In the genomic region with DNA sequence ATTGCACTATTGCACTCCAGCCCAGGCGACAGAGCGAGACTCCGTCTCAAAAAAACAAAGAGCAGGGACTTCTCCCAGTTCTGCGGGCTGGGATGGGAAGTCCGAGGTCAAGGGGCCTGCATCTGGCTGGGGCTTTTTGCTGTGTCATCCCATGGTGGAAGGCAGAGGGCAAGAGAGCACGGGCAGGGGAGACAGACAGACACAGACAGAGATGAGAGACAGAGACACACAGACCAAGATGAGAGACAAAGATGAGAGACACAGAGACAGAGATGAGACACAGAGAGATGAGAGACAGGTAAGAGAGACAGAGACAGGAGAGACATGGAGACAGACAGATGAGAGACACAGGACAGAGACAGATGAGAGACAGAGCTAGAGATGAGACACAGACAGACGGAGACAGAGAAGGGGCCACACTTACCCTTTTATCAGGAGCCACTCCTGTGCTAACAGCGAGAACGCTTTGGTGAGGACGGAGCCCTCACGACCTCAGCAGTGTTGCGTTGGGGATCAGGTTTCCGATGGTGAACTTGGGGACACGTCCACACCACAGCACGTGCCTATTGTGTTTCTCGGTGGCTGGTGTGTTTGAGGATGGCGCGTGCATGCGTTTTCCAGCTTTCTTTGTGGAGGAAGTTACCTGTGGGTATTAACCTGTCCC, we compare ENCODE assay signal across 10 cellular contexts. TPM values are rescaled to one million over a fixed set of nuclear protein-coding genes. Genes with fewer than 3 reads are reported as not detected.
DNase-seq lines count a peak whose midpoint lies in the region; ATAC-seq and TF ChIP-seq lines count a peak whose summit lies in the region.
"Had no signal": no experiment of that assay in that cellular context is flagged by ENCODE, and none has a peak within 500 bp of the region (broad histone marks: within the 10 kb centered on the region; RNA-seq: fewer than 3 reads in every experiment).

No MANE protein-coding gene starts in this region.

- H3K36me3 ChIP-seq in RWPE2 (ENCODE audit: low read depth) (peaks cover 81% of the 10 kb centered on the region), heart right ventricle (peaks cover 8 to 93% (median 31%) of the 10 kb centered on the region in 9 donors), gastrocnemius medialis (peaks cover 0 to 44% of the 10 kb centered on the region in 2 donors), BE2C (peaks cover 47% of the 10 kb centered on the region)

- H3K9me3 ChIP-seq in RWPE2 (ENCODE audit: severe bottlenecking) (no peaks in the 10 kb centered on the region), heart right ventricle (no peaks in the 10 kb centered on the region), gastrocnemius medialis (no peaks in the 10 kb centered on the region), BE2C (no peaks in the 10 kb centered on the region)

- H3K4me1 ChIP-seq in RWPE2 (ENCODE audit: insufficient read depth, poor library complexity, severe bottlenecking) (peaks cover under 1% of the 10 kb centered on the region), heart right ventricle (peaks cover 13 to 66% (median 45%) of the 10 kb centered on the region in 9 donors), gastrocnemius medialis (peaks cover 24 to 27% of the 10 kb centered on the region in 2 donors), BE2C (no peaks in the 10 kb centered on the region)

- H3K27ac ChIP-seq in RWPE2 (ENCODE audit: poor library complexity, severe bottlenecking) (peak overlapping the region; percentile 2), heart right ventricle (peak overlapping the region; percentile 50 to 86 (median 79)), gastrocnemius medialis (peak overlapping the region; percentile 88 to 94 (median 92))

- H3K4me3 ChIP-seq in RWPE2 (ENCODE audit: severe bottlenecking) (no peak overlapping the region), heart right ventricle (peak overlapping the region; percentile 10 to 45 (median 34)), gastrocnemius medialis (peak overlapping the region; percentile 59 to 60 (median 60)), BE2C (ENCODE audit: low read depth, low read length) (no peak overlapping the region)

- in situ Hi-C loops in gastrocnemius medialis (cut with MboI; ENCODE audit: low sequenced_read_pairs in 4 of 4): no loop called here

- TF ChIP-seq CTCF in RWPE2 (IDR thresholded peaks at IDR 0.05; ENCODE audit: poor library complexity, severe bottlenecking) (no peak), heart right ventricle (IDR thresholded peaks at IDR 0.05) (no peak), gastrocnemius medialis (IDR thresholded peaks at IDR 0.05 in 4 of 5, conservative IDR thresholded peaks at IDR 0.05 in 1 of 5) (no peak), BE2C (IDR thresholded peaks at IDR 0.05; ENCODE audit: low read depth, low read length) (no peak)

- no peak for TF ChIP-seq POLR2A in gastrocnemius medialis (IDR thresholded peaks at IDR 0.05)

- ATAC-seq in RWPE2 (ENCODE audit: low read depth) (no peak), heart right ventricle (peak; percentile 1 to 53 (median 23)), gastrocnemius medialis (peak; percentile 62 to 64), HG03571 (IDR thresholded peaks at IDR 0.05; ENCODE audit: unreplicated experiment) (no peak), left colon (no peak), GM19023 (IDR thresholded peaks at IDR 0.05; ENCODE audit: unreplicated experiment) (no peak)

- H3K27me3 ChIP-seq in RWPE2 (ENCODE audit: insufficient read depth, poor library complexity, severe bottlenecking): no peaks in the 10 kb centered on the region
- H3K27me3 ChIP-seq in heart right ventricle: no peaks in the 10 kb centered on the region
- no peaks in the 10 kb centered on the region for H3K27me3 ChIP-seq in gastrocnemius medialis
- no peaks in the 10 kb centered on the region for H3K27me3 ChIP-seq in BE2C

- 44 to 52% methylated on average over 19 of the region's 19 CpGs for WGBS in heart right ventricle, 2 donors

- DNase-seq in GDM1 (lab: John Stamatoyannopoulos, UW): peak; percentile 28
- DNase-seq in RWPE2 (ENCODE audit: low spot score): no peak
- DNase-seq in heart right ventricle: peak in 1 of 2 donors; percentile 34
- peak; percentile 28 to 59 for DNase-seq in gastrocnemius medialis
- no peak for DNase-seq in BE2C
- DNase-seq in left colon: no peak
- DNase-seq: NCI-H524 had no signal

- intact Hi-C loops in heart right ventricle (cut with DNase I) (no loop called here), gastrocnemius medialis (cut with DNase I; ENCODE audit: low total_unique reads) (loop anchor here (2.0 to 5.0 kb wide), 2 partner anchors 28 to 46 kb away; a partner anchor contains a TSS), left colon (cut with DNase I, micrococcal nuclease) (no loop called here)

RNA-seq across cellular contexts. Expression of a gene that starts 8.9 kb away (rescaled TPM):
- total RNA-seq in heart right ventricle: 10 to 100 TPM; 15.2 to 21.5 (median 16.8) TPM
- polyA plus RNA-seq in heart right ventricle: 10 to 100 TPM in 1 of 2 donors, 1 to 10 TPM in 1; 4.7 to 11.5 TPM
- 1 to 10 TPM; 1.2 to 2.8 (median 1.7) TPM for total RNA-seq in gastrocnemius medialis
- polyA plus RNA-seq in BE2C (2012; ENCODE audit: insufficient read depth, insufficient read length, low read depth): 9.9 TPM
- 10 to 100 TPM; 59.3 to 60.8 TPM for total RNA-seq in left colon

RNA-seq across cellular contexts. Expression of a gene that starts 13.5 kb away (rescaled TPM):
- total RNA-seq in heart right ventricle (10 to 100 TPM; 31.6 to 47.1 (median 39.2) TPM), gastrocnemius medialis (10 to 100 TPM; 21.6 to 61.5 (median 39.4) TPM), left colon (10 to 100 TPM; 61.6 to 70.3 TPM)
- 10 to 100 TPM; 31.5 to 52.9 TPM for polyA plus RNA-seq in heart right ventricle
- 204 TPM for polyA plus RNA-seq in BE2C (2012; ENCODE audit: insufficient read depth, insufficient read length, low read depth)

RNA-seq across cellular contexts. Expression of a gene that starts 17.6 kb away (rescaled TPM):
- under 1 TPM in 3 of 10 donors, not detected in 7; 0.24 to 0.32 (median 0.32) TPM for total RNA-seq in heart right ventricle
- polyA plus RNA-seq in heart right ventricle: under 1 TPM in 1 of 2 donors, not detected in 1; 0.44 TPM
- not detected for total RNA-seq in gastrocnemius medialis
- not detected for polyA plus RNA-seq in BE2C (2012; ENCODE audit: insufficient read depth, insufficient read length, low read depth)
- not detected for total RNA-seq in left colon
- total RNA-seq: mucosa of gallbladder had no signal

RNA-seq across cellular contexts. Expression of a gene that starts 27.6 kb away (rescaled TPM):
- total RNA-seq in heart right ventricle: 100 to 1,000 TPM; 211 to 495 (median 330) TPM
- 100 to 1,000 TPM; 522 to 992 TPM for polyA plus RNA-seq in heart right ventricle
- total RNA-seq in gastrocnemius medialis: 100 to 1,000 TPM; 222 to 495 (median 363) TPM
- polyA plus RNA-seq in BE2C (2012; ENCODE audit: insufficient read depth, insufficient read length, low read depth): 604 TPM
- total RNA-seq in left colon: 100 to 1,000 TPM; 353 to 486 TPM

RNA-seq across cellular contexts. Expression of a gene that starts 33.4 kb away (rescaled TPM):
- total RNA-seq in heart right ventricle: 10 to 100 TPM in 7 of 10 donors, 1 to 10 TPM in 3; 2.6 to 20.8 (median 11.7) TPM
- 1 to 10 TPM; 2.0 to 5.4 TPM for polyA plus RNA-seq in heart right ventricle
- 1 to 10 TPM; 1.9 to 5.4 (median 3.4) TPM for total RNA-seq in gastrocnemius medialis
- 5.3 TPM for polyA plus RNA-seq in BE2C (2012; ENCODE audit: insufficient read depth, insufficient read length, low read depth)
- total RNA-seq in left colon: 100 to 1,000 TPM; 163 to 181 TPM

Comparison
In these comparisons a context has a peak if more than half of its experiments do, and no peak if none do; other contexts are left out.
1. DNase-seq: peak in GDM1 (single experiment) and gastrocnemius medialis (2 of 2); none in RWPE2 (single experiment), BE2C (single experiment) and left colon (0 of 2).
2. ATAC-seq: peak in heart right ventricle (8 of 8) and gastrocnemius medialis (2 of 2); none in RWPE2 (single experiment), HG03571 (single experiment), left colon (single experiment) and GM19023 (single experiment).
3. H3K27ac ChIP-seq: peak in every context shown above with its lines; median percentile 92 in gastrocnemius medialis; 79 in heart right ventricle; 2 in RWPE2.
4. H3K4me3 ChIP-seq: peak in heart right ventricle (10 of 10) and gastrocnemius medialis (4 of 4); none in RWPE2 (single experiment) and BE2C (single experiment).
5. RNA of a gene that starts 8.9 kb away (total RNA-seq): 59.3 to 60.8 TPM in left colon and 15.2 to 21.5 TPM in heart right ventricle; 1.2 to 2.8 TPM in gastrocnemius medialis; every median in the first group is over 4 times any median in the second.